In genomic region chr4:143950967-143951366, GRCh38 we compare ENCODE assay signal across 4 cellular contexts. TPM values are rescaled to one million over a fixed set of nuclear protein-coding genes. Genes with fewer than 3 reads are reported as not detected.
"Had no signal": no experiment of that assay in that cellular context is flagged by ENCODE, and none has a peak within 500 bp of the region (broad histone marks: within the 10 kb centered on the region; RNA-seq: fewer than 3 reads in every experiment).

No MANE protein-coding gene starts in this region.

RNA-seq across cellular contexts. Expression of gene GYPE, which starts 45.6 kb away (rescaled TPM):
- total RNA-seq: activated CD4-positive, alpha-beta T cell treated with anti-CD3 and anti-CD28 coated beads, Interleukin-2, amount 10 ng/mL, durations not matched to agents 24 days and 14 days; activated T-helper 17 cell treated with anti-CD3 and anti-CD28 coated beads, Interleukin-2, amount 50 U/mL, for 72 hours; astrocyte; body of pancreas had no signal
